ENCODE assay signal across 8 cellular contexts in genomic region chr16:87854053-87854906, GRCh38. TPM values are rescaled to one million over a fixed set of nuclear protein-coding genes. Genes with fewer than 3 reads are reported as not detected.
DNase-seq lines count a peak whose midpoint lies in the region; ATAC-seq and TF ChIP-seq lines count a peak whose summit lies in the region.

No MANE protein-coding gene starts in this region.

- no peak for DNase-seq in activated CD4-positive, alpha-beta T cell treated with anti-CD3 and anti-CD28 coated beads, Interleukin-2, amount 10 ng/mL, durations not matched to agents 7 days and 5 days
- DNase-seq in activated CD4-positive, alpha-beta T cell treated with anti-CD3 and anti-CD28 coated beads, Interleukin-2, amount 50 U/mL, for 48 hours, result no peak
- DNase-seq in T-helper 9 cell (peak; percentile 37), foreskin melanocyte (peak; percentile 99), thoracic aorta (ENCODE audit: low spot score) (no peak), glomerular visceral epithelial cell (ENCODE audit: extremely low spot score) (no peak)

- no peaks in the 10 kb centered on the region for H3K9me3 Mint-ChIP-seq in activated CD4-positive, alpha-beta T cell treated with anti-CD3 and anti-CD28 coated beads, Interleukin-2, amount 10 ng/mL, durations not matched to agents 7 days and 5 days

- H3K4me3 Mint-ChIP-seq in activated CD4-positive, alpha-beta T cell treated with anti-CD3 and anti-CD28 coated beads, Interleukin-2, amount 10 ng/mL, durations not matched to agents 7 days and 5 days, result peak overlapping the region; percentile 59

- no peaks in the 10 kb centered on the region for H3K27me3 Mint-ChIP-seq in activated CD4-positive, alpha-beta T cell treated with anti-CD3 and anti-CD28 coated beads, Interleukin-2, amount 10 ng/mL, durations not matched to agents 7 days and 5 days

- peaks cover 75% of the 10 kb centered on the region for H3K4me1 Mint-ChIP-seq in activated CD4-positive, alpha-beta T cell treated with anti-CD3 and anti-CD28 coated beads, Interleukin-2, amount 10 ng/mL, durations not matched to agents 7 days and 5 days

- CTCF ChIA-PET in activated CD4-positive, alpha-beta T cell treated with anti-CD3 and anti-CD28 coated beads, Interleukin-2, amount 10 ng/mL, durations not matched to agents 7 days and 5 days (lab: Charles Lee), result interaction anchor here (1.1 to 5.3 kb wide), 4 partner anchors 11 to 75 kb away, joined by 3 to 62 read pairs (median 4); partner anchors contain the start of gene SLC7A5

- H3K9me3 ChIP-seq in thoracic aorta, result no peaks in the 10 kb centered on the region

- ATAC-seq in thoracic aorta (ENCODE audit: insufficient number of reproducible peaks, low FRiP score, low read depth) (no peak), HG02759 (IDR thresholded peaks at IDR 0.05; ENCODE audit: unreplicated experiment) (no peak), HG03159 (IDR thresholded peaks at IDR 0.05; ENCODE audit: unreplicated experiment) (no peak)

- no peaks in the 10 kb centered on the region for H3K36me3 ChIP-seq in thoracic aorta

- H3K36me3 Mint-ChIP-seq in activated CD4-positive, alpha-beta T cell treated with anti-CD3 and anti-CD28 coated beads, Interleukin-2, amount 10 ng/mL, durations not matched to agents 7 days and 5 days (ENCODE audit: low read depth), result peaks cover 29% of the 10 kb centered on the region

- H3K4me3 ChIP-seq in thoracic aorta, result peak overlapping the region; percentile 67

- POLR2A ChIA-PET in activated CD4-positive, alpha-beta T cell treated with anti-CD3 and anti-CD28 coated beads, Interleukin-2, amount 10 ng/mL, durations not matched to agents 7 days and 5 days (lab: Charles Lee), result no interaction called here

- H3K27ac Mint-ChIP-seq in activated CD4-positive, alpha-beta T cell treated with anti-CD3 and anti-CD28 coated beads, Interleukin-2, amount 10 ng/mL, durations not matched to agents 7 days and 5 days, result peak overlapping the region; percentile 94

- TF ChIP-seq CTCF in thoracic aorta (IDR thresholded peaks at IDR 0.05), result no peak

- H3K4me1 ChIP-seq in thoracic aorta (ENCODE audit: control insufficient read depth in 1 of 2, low read depth in 2 of 2), result peaks cover 10 to 16% of the 10 kb centered on the region in 2 donors

- no peaks in the 10 kb centered on the region for H3K27me3 ChIP-seq in thoracic aorta (replicated peaks; ENCODE audit: insufficient read depth)

- H3K27ac ChIP-seq in thoracic aorta, result peak overlapping the region; percentile 69 to 74

RNA-seq across cellular contexts. Expression of gene SLC7A5, which starts 15.0 kb away (rescaled TPM):
- total RNA-seq in activated CD4-positive, alpha-beta T cell treated with anti-CD3 and anti-CD28 coated beads, Interleukin-2, amount 10 ng/mL, durations not matched to agents 7 days and 5 days, result 10 to 100 TPM; 73.1 to 77.1 TPM
- total RNA-seq in thoracic aorta, result 10 to 100 TPM in 1 of 2 donors, 1 to 10 TPM in 1; 2.7 to 33.7 TPM

Comparison
In these comparisons a context has a peak if more than half of its experiments do, and no peak if none do; other contexts are left out.
1. DNase-seq: peak in T-helper 9 cell (single experiment) and foreskin melanocyte (single experiment); none in activated CD4-positive, alpha-beta T cell treated with anti-CD3 and anti-CD28 coated beads, Interleukin-2, amount 10 ng/mL, durations not matched to agents 7 days and 5 days (single experiment), activated CD4-positive, alpha-beta T cell treated with anti-CD3 and anti-CD28 coated beads, Interleukin-2, amount 50 U/mL, for 48 hours (0 of 2), thoracic aorta (single experiment) and glomerular visceral epithelial cell (single experiment).